In genomic region chr10:6927001-6927400, GRCh38 we compare ENCODE assay signal across 12 cellular contexts.
DNase-seq lines count a peak whose midpoint lies in the region; ATAC-seq and TF ChIP-seq lines count a peak whose summit lies in the region.
"Had no signal": no experiment of that assay in that cellular context is flagged by ENCODE, and none has a peak within 500 bp of the region (broad histone marks: within the 10 kb centered on the region; RNA-seq: fewer than 3 reads in every experiment).

No MANE protein-coding gene starts in this region.

- no peaks in the 10 kb centered on the region for H3K27me3 ChIP-seq in BLaER1 treated with 17β-estradiol and CSF1 and Interleukin-3, amounts not matched to agents 10 nM and 100 nM
- H3K27me3 ChIP-seq in mucosa of rectum (ENCODE audit: control insufficient read depth in 2 of 2, insufficient read depth in 2 of 2, low read length in 2 of 2): no peaks in the 10 kb centered on the region
- H3K27me3 ChIP-seq: colonic mucosa, neural progenitor cell had no signal

- H3K4me1 Mint-ChIP-seq in activated B cell treated with CpG ODN at 0.5 μM for 24 hours: peaks cover 47% of the 10 kb centered on the region
- peaks cover 10% of the 10 kb centered on the region for H3K4me1 Mint-ChIP-seq in HFFc6 (ENCODE audit: low read depth)

- H3K36me3 ChIP-seq in BLaER1 treated with 17β-estradiol and CSF1 and Interleukin-3, amounts not matched to agents 10 nM and 100 nM: peaks cover 0 to 12% (median 0%) of the 10 kb centered on the region in 11 experiments; a peak in 1 of 22 replicates
- H3K36me3 ChIP-seq in mucosa of rectum (ENCODE audit: control insufficient read depth in 2 of 2, insufficient read depth in 2 of 2, low read length in 2 of 2): no peaks in the 10 kb centered on the region
- H3K36me3 ChIP-seq: colonic mucosa, neural progenitor cell had no signal

- H4K20me1 ChIP-seq in BLaER1 treated with 17β-estradiol and CSF1 and Interleukin-3, amounts not matched to agents 10 nM and 100 nM: no peaks in the 10 kb centered on the region

- H3K4me1 ChIP-seq in BLaER1 treated with 17β-estradiol and CSF1 and Interleukin-3, amounts not matched to agents 10 nM and 100 nM: peaks cover 55 to 72% (median 67%) of the 10 kb centered on the region in 10 experiments
- H3K4me1 ChIP-seq in mucosa of rectum (ENCODE audit: control insufficient read depth in 2 of 2, insufficient read depth in 2 of 2, low read length in 2 of 2): peaks cover 4 to 8% of the 10 kb centered on the region in 2 donors
- H3K4me1 ChIP-seq: colonic mucosa had no signal

- peak overlapping the region in 10 of 11 experiments; percentile 16 to 91 (median 85); a peak in 21 of 22 replicates for H3K9ac ChIP-seq in BLaER1 treated with 17β-estradiol and CSF1 and Interleukin-3, amounts not matched to agents 10 nM and 100 nM
- H3K9ac ChIP-seq in mucosa of rectum (ENCODE audit: low read depth in 1 of 2, low read length in 2 of 2): no peak overlapping the region
- H3K9ac ChIP-seq: neural progenitor cell had no signal

- H3K9me3 Mint-ChIP-seq in activated B cell treated with CpG ODN at 0.5 μM for 24 hours (no peaks in the 10 kb centered on the region), HFFc6 (peaks cover 10% of the 10 kb centered on the region)
- H3K9me3 Mint-ChIP-seq: neural progenitor cell had no signal

- H3K4me3 ChIP-seq in BLaER1 treated with 17β-estradiol and CSF1 and Interleukin-3, amounts not matched to agents 10 nM and 100 nM: peak overlapping the region in 9 of 10 experiments; percentile 5 to 57 (median 44); a peak in 11 of 20 replicates
- H3K4me3 ChIP-seq in Jurkat, Clone E6-1 (ENCODE audit: low read length): peak overlapping the region; percentile 37
- H3K4me3 ChIP-seq in mucosa of rectum (ENCODE audit: low read length in 2 of 2): no peak overlapping the region
- H3K4me3 ChIP-seq: colonic mucosa, neural progenitor cell had no signal

- H3K27ac Mint-ChIP-seq in activated B cell treated with CpG ODN at 0.5 μM for 24 hours (no peak overlapping the region), HFFc6 (no peak overlapping the region)

- H3K4me2 ChIP-seq in BLaER1 treated with 17β-estradiol and CSF1 and Interleukin-3, amounts not matched to agents 10 nM and 100 nM: peak overlapping the region; percentile 79 to 98 (median 90)
- H3K4me2 ChIP-seq: neural progenitor cell had no signal

- no peaks in the 10 kb centered on the region for H3K36me3 Mint-ChIP-seq in activated B cell treated with CpG ODN at 0.5 μM for 24 hours (ENCODE audit: low read depth)
- no peaks in the 10 kb centered on the region for H3K36me3 Mint-ChIP-seq in HFFc6 (ENCODE audit: low read depth)
- H3K36me3 Mint-ChIP-seq: activated naive CD4-positive, alpha-beta T cell treated with anti-CD3 and anti-CD28 coated beads, Interleukin-2, amount 50 U/mL, for 72 hours; neural progenitor cell had no signal

- CTCF ChIA-PET in activated B cell treated with CpG ODN at 0.5 μM for 24 hours (lab: Charles Lee): interaction anchor here (1.0 to 3.2 kb wide), 2 partner anchors 9 to 10 kb away, joined by 4 to 12 read pairs; no protein-coding TSS in a partner anchor

- no peak for TF ChIP-seq CTCF in activated B cell treated with CpG ODN at 0.5 μM for 24 hours (IDR thresholded peaks at IDR 0.05)
- TF ChIP-seq CTCF in HFFc6 (IDR thresholded peaks at IDR 0.05): no peak

- H3K27me3 Mint-ChIP-seq in activated B cell treated with CpG ODN at 0.5 μM for 24 hours (no peaks in the 10 kb centered on the region), HFFc6 (ENCODE audit: insufficient read depth) (no peaks in the 10 kb centered on the region; the same call in 1 of the 2 replicates)

- POLR2A ChIA-PET in activated B cell treated with CpG ODN at 0.5 μM for 24 hours (lab: Charles Lee): interaction anchor here (0.6 to 2.5 kb wide), 5 partner anchors 9 to 546 kb away, joined by 4 to 13 read pairs (median 4); no protein-coding TSS in a partner anchor

- no peak for ATAC-seq in activated B cell treated with CpG ODN at 0.5 μM for 24 hours (ENCODE audit: low read depth)
- no peak for ATAC-seq in HG03139 (IDR thresholded peaks at IDR 0.05; ENCODE audit: unreplicated experiment)
- ATAC-seq: Panc1 had no signal

- H3K9me3 ChIP-seq in BLaER1 treated with 17β-estradiol and CSF1 and Interleukin-3, amounts not matched to agents 10 nM and 100 nM (replicated peaks in 1 of 11): peaks cover 0 to 18% (median 14%) of the 10 kb centered on the region in 11 experiments; a peak in 18 of 22 replicates
- no peaks in the 10 kb centered on the region for H3K9me3 ChIP-seq in mucosa of rectum (ENCODE audit: control insufficient read depth in 2 of 2, low read length in 2 of 2)
- H3K9me3 ChIP-seq: colonic mucosa had no signal

- DNase-seq in Jurkat, Clone E6-1 (ENCODE audit: low read depth, low spot score): peak; percentile 74
- DNase-seq in activated B cell treated with CpG ODN at 0.5 μM for 24 hours (no peak), superior temporal gyrus (ENCODE audit: extremely low spot score) (no peak), HFFc6 (no peak), iPS-NIHi7 (ENCODE audit: extremely low spot score) (no peak)

- H3K4me3 Mint-ChIP-seq in activated B cell treated with CpG ODN at 0.5 μM for 24 hours (peak overlapping the region; percentile 41), HFFc6 (no peak overlapping the region)
- H3K4me3 Mint-ChIP-seq: neural progenitor cell had no signal

- intact Hi-C loops in activated B cell treated with CpG ODN at 0.5 μM for 24 hours (cut with micrococcal nuclease): loop anchor here (1.0 to 5.0 kb wide), 4 partner anchors 9 to 860 kb away; partner anchors contain the start of genes ATP5F1C and KIN

- peak overlapping the region in 10 of 11 experiments; percentile 79 to 98 (median 96); a peak in 20 of 22 replicates for H3K27ac ChIP-seq in BLaER1 treated with 17β-estradiol and CSF1 and Interleukin-3, amounts not matched to agents 10 nM and 100 nM
- H3K27ac ChIP-seq in mucosa of rectum (ENCODE audit: low read depth in 2 of 2, low read length in 2 of 2): peak overlapping the region; percentile 35 to 43
- H3K27ac ChIP-seq: neural progenitor cell had no signal

Comparison
In these comparisons a context has a peak if more than half of its experiments do, and no peak if none do; other contexts are left out.
1. H3K4me3 ChIP-seq: peak in BLaER1 treated with 17β-estradiol and CSF1 and Interleukin-3, amounts not matched to agents 10 nM and 100 nM (9 of 10) and Jurkat, Clone E6-1 (single experiment); none in mucosa of rectum (0 of 2).
2. H3K9ac ChIP-seq: peak in BLaER1 treated with 17β-estradiol and CSF1 and Interleukin-3, amounts not matched to agents 10 nM and 100 nM (10 of 11); none in mucosa of rectum (0 of 2).